ENCODE assay signal across 12 cellular contexts in genomic region chr13:30125422-30126073, GRCh38.
DNase-seq lines count a peak whose midpoint lies in the region; ATAC-seq, FAIRE-seq and TF ChIP-seq lines count a peak whose summit lies in the region.
"Had no signal": no experiment of that assay in that cellular context is flagged by ENCODE, and none has a peak within 500 bp of the region (broad histone marks: within the 10 kb centered on the region; RNA-seq: fewer than 3 reads in every experiment).

No MANE protein-coding gene starts in this region.

- no peak for FAIRE-seq in H54 (lab: Jason Lieb, UNC)
- FAIRE-seq: H1, K562 had no signal

- H3K4me1 Mint-ChIP-seq in effector memory CD8-positive, alpha-beta T cell (ENCODE audit: low read depth in 2 of 2) = peaks cover 27 to 32% of the 10 kb centered on the region in 2 donors

- no peak overlapping the region for H3K4me3 ChIP-seq in foreskin fibroblast (ENCODE audit: low read depth in 1 of 2, low read length in 2 of 2)
- H3K4me3 ChIP-seq: K562, tibial nerve had no signal

- no peaks in the 10 kb centered on the region for H3K9me3 Mint-ChIP-seq in effector memory CD8-positive, alpha-beta T cell

- peaks cover 3% of the 10 kb centered on the region for H3K36me3 Mint-ChIP-seq in effector memory CD8-positive, alpha-beta T cell (ENCODE audit: insufficient read depth)

- no peak for TF ChIP-seq CTCF in foreskin fibroblast (IDR thresholded peaks at IDR 0.05; ENCODE audit: low read depth, low read length)

- DNase-seq in H54 (ENCODE audit: insufficient read length, low spot score) (peak; percentile 27), SHP77 treated with DMSO at 0.1 percent for 48 hours (lab: John Stamatoyannopoulos, UW) (peak; percentile 15), foreskin fibroblast (peak; percentile 95), smooth muscle cell of the brain vasculature (ENCODE audit: low read depth, low spot score) (peak; percentile 73)
- no peak for DNase-seq in effector memory CD8-positive, alpha-beta T cell
- no peak for DNase-seq in stimulated activated CD4-positive, alpha-beta T cell treated with anti-CD3 and anti-CD28 coated beads, Interleukin-15, amount 100 ng/mL, for 24 hours
- DNase-seq: T-helper 17 cell had no signal

- no peak overlapping the region for H3K4me3 Mint-ChIP-seq in effector memory CD8-positive, alpha-beta T cell
- H3K4me3 Mint-ChIP-seq: T-helper 17 cell had no signal

- H3K27ac Mint-ChIP-seq in effector memory CD8-positive, alpha-beta T cell = no peak overlapping the region
- H3K27ac Mint-ChIP-seq: T-helper 17 cell had no signal

- TF ChIP-seq POLR2A in H54 (IDR thresholded peaks at IDR 0.05; ENCODE audit: low read depth, low read length) = no peak

- no peak for ATAC-seq in effector memory CD8-positive, alpha-beta T cell (replicated peaks)
- ATAC-seq in HG03095 (IDR thresholded peaks at IDR 0.05; ENCODE audit: unreplicated experiment) (no peak), HG03354 (IDR thresholded peaks at IDR 0.05; ENCODE audit: poor library complexity, severe bottlenecking, unreplicated experiment) (no peak)
- ATAC-seq: K562, T-helper 17 cell had no signal

- H3K27me3 Mint-ChIP-seq in effector memory CD8-positive, alpha-beta T cell = no peaks in the 10 kb centered on the region
- H3K27me3 Mint-ChIP-seq: T-helper 17 cell had no signal

Comparison
In these comparisons a context has a peak if more than half of its experiments do, and no peak if none do; other contexts are left out.
1. DNase-seq: peak in H54 (single experiment), SHP77 treated with DMSO at 0.1 percent for 48 hours (single experiment), foreskin fibroblast (2 of 2) and smooth muscle cell of the brain vasculature (single experiment); none in effector memory CD8-positive, alpha-beta T cell (0 of 3) and stimulated activated CD4-positive, alpha-beta T cell treated with anti-CD3 and anti-CD28 coated beads, Interleukin-15, amount 100 ng/mL, for 24 hours (single experiment).